ENCODE assay signal across 1 cellular context in the genomic region with DNA sequence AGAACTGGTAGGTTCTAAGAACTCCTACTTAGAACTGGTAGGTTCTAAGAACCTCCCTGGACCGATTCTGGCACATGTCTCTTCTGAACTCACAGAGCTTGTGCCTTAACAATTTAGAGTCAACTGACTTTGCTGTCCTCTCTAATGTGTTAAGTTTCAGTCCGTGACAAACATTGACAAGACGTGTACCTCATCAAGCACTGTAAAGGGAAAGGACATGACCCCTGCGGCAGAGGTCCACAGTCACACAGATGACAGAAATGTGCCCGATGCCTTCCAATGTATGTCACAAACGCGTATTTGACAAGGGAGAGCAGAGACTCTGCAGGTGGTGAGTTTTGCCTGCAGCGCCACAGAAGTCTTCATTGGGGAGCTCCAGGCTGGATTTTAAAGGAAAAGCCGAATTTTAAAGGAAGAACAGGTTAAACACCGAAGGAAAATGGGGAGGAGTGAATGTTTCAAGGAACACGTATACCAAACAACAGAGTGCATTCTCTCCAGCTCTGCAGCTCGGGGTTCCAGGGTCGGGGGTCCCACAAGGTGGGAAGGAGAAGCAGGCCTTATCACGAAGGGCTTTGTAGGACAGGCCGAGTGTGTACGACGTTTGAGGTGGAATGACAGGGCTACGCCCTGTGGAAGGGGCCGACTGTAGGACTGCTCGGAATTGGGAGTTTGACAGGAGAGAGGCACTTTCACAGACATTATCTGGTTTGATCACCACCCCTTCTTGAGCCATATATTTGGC.
TF ChIP-seq lines count a peak whose summit lies in the region.

No MANE protein-coding gene starts in this region.

TF ChIP-seq in SK-N-SH, 30 proteins besides CTCF, POLR2A, EP300 and RAD21 (continued from another document):
- TF ChIP-seq, protein P1, sequence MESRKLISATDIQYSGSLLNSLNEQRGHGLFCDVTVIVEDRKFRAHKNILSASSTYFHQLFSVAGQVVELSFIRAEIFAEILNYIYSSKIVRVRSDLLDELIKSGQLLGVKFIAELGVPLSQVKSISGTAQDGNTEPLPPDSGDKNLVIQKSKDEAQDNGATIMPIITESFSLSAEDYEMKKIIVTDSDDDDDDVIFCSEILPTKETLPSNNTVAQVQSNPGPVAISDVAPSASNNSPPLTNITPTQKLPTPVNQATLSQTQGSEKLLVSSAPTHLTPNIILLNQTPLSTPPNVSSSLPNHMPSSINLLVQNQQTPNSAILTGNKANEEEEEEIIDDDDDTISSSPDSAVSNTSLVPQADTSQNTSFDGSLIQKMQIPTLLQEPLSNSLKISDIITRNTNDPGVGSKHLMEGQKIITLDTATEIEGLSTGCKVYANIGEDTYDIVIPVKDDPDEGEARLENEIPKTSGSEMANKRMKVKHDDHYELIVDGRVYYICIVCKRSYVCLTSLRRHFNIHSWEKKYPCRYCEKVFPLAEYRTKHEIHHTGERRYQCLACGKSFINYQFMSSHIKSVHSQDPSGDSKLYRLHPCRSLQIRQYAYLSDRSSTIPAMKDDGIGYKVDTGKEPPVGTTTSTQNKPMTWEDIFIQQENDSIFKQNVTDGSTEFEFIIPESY (IDR thresholded peaks at IDR 0.05; ENCODE audit: borderline replicate concordance, low read depth) = no peak
